Comparison of ENCODE assay signal across 10 cellular contexts in the genomic region with DNA sequence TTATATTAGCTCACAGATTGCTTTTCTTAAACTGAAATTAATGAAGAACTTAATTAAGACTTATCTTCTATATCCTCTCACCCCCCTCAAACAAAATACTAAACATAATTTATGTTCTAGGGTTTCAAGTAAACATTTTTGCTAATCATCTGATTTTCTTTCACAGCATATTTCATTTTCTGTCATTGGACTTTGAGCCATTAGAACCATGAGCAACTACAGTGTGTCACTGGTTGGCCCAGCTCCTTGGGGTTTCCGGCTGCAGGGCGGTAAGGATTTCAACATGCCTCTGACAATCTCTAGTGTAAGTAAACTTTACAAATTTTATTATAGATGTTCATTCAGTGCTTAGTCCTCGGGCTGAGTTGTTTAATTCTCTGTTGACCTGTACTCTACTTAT. TPM values are rescaled to one million over a fixed set of nuclear protein-coding genes. Genes with fewer than 3 reads are reported as not detected.
DNase-seq lines count a peak whose midpoint lies in the region; ATAC-seq and TF ChIP-seq lines count a peak whose summit lies in the region.
"Had no signal": no experiment of that assay in that cellular context is flagged by ENCODE, and none has a peak within 500 bp of the region (broad histone marks: within the 10 kb centered on the region; RNA-seq: fewer than 3 reads in every experiment).

No MANE protein-coding gene starts in this region.

- H3K4me1 ChIP-seq in lower lobe of right lung (peaks cover 49% of the 10 kb centered on the region), uterus (no peaks in the 10 kb centered on the region)

- DNase-seq in NCI-H226 (peak; percentile 51), dedifferentiated amniotic fluid mesenchymal stem cell (ENCODE audit: extremely low spot score) (peak; percentile 66), lower lobe of right lung (peak; percentile 48), uterus (peak; percentile 70 to 72), cerebellar nuclear complex (lab: John Stamatoyannopoulos, UW) (no peak), NCI-H2029 (lab: John Stamatoyannopoulos, UW) (no peak)
- DNase-seq: activated naive CD4-positive, alpha-beta T cell treated with anti-CD3 and anti-CD28 coated beads, Interleukin-2, amount 50 U/mL, for 16 hours; NCI-H1417 treated with DMSO at 0.1 percent for 48 hours had no signal

- H3K9me3 ChIP-seq in lower lobe of right lung (no peaks in the 10 kb centered on the region), uterus (no peaks in the 10 kb centered on the region)
- H3K9me3 ChIP-seq: left lung had no signal

- H3K36me3 ChIP-seq in lower lobe of right lung (no peaks in the 10 kb centered on the region), uterus (no peaks in the 10 kb centered on the region)

- ATAC-seq in lower lobe of right lung: no peak
- ATAC-seq in GM21447 (IDR thresholded peaks at IDR 0.05; ENCODE audit: unreplicated experiment): no peak
- ATAC-seq: left lung had no signal

- TF ChIP-seq CTCF in lower lobe of right lung (IDR thresholded peaks at IDR 0.05) (no peak), uterus (IDR thresholded peaks at IDR 0.05) (no peak)

- TF ChIP-seq POLR2A in uterus (IDR thresholded peaks at IDR 0.05): no peak

- H3K27me3 ChIP-seq in lower lobe of right lung (ENCODE audit: low read depth) (no peaks in the 10 kb centered on the region), uterus (no peaks in the 10 kb centered on the region)

- intact Hi-C loops in lower lobe of right lung (cut with DNase I) (no loop called here), uterus (cut with DNase I; ENCODE audit: low total_unique reads) (no loop called here)

- H3K4me3 ChIP-seq in lower lobe of right lung (no peak overlapping the region), uterus (peak overlapping the region; percentile 94 to 99)
- H3K4me3 ChIP-seq: left lung had no signal

- H3K27ac ChIP-seq in lower lobe of right lung (no peak overlapping the region), uterus (peak overlapping the region; percentile 99 to 100)

RNA-seq across cellular contexts. Expression of gene PDLIM5, which starts 3.3 kb away (rescaled TPM):
- total RNA-seq in lower lobe of right lung (75.8 TPM), uterus (100 to 1,000 TPM in 3 of 4 donors, 10 to 100 TPM in 1; 90.8 to 571 (median 351) TPM)

Comparison
In these comparisons a context has a peak if more than half of its experiments do, and no peak if none do; other contexts are left out.
1. DNase-seq: peak in NCI-H226 (single experiment), dedifferentiated amniotic fluid mesenchymal stem cell (single experiment), lower lobe of right lung (single experiment) and uterus (2 of 2); none in cerebellar nuclear complex (0 of 2) and NCI-H2029 (single experiment).